ENCODE assay signal across 12 cellular contexts in genomic region chrX:39903937-39904336, GRCh38.
DNase-seq lines count a peak whose midpoint lies in the region; ATAC-seq, FAIRE-seq and TF ChIP-seq lines count a peak whose summit lies in the region.
"Had no signal": no experiment of that assay in that cellular context is flagged by ENCODE, and none has a peak within 500 bp of the region (broad histone marks: within the 10 kb centered on the region; RNA-seq: fewer than 3 reads in every experiment).

No MANE protein-coding gene starts in this region.

- H3K27ac Mint-ChIP-seq in activated CD8-positive, alpha-beta T cell treated with anti-CD3 and anti-CD28 coated beads for 36 hours = no peak overlapping the region
- no peak overlapping the region for H3K27ac Mint-ChIP-seq in activated CD8-positive, alpha-beta T cell treated with anti-CD3 and anti-CD28 coated beads, Interleukin-2, amount 10 ng/mL, durations not matched to agents 7 days and 5 days
- H3K27ac Mint-ChIP-seq in HFFc6 (peak overlapping the region; percentile 80; the same call in 1 of the 2 replicates), astrocyte (ENCODE audit: unreplicated experiment) (no peak overlapping the region)

- no peak overlapping the region for H3K9ac ChIP-seq in astrocyte (ENCODE audit: low read length)

- POLR2A ChIA-PET in activated CD8-positive, alpha-beta T cell treated with anti-CD3 and anti-CD28 coated beads for 36 hours (lab: Charles Lee) = no interaction called here
- POLR2A ChIA-PET in activated CD8-positive, alpha-beta T cell treated with anti-CD3 and anti-CD28 coated beads, Interleukin-2, amount 10 ng/mL, durations not matched to agents 7 days and 5 days (lab: Charles Lee) = no interaction called here

- intact Hi-C loops in activated CD8-positive, alpha-beta T cell treated with anti-CD3 and anti-CD28 coated beads for 36 hours (cut with micrococcal nuclease) = no loop called here

- no peaks in the 10 kb centered on the region for H3K36me3 Mint-ChIP-seq in activated CD8-positive, alpha-beta T cell treated with anti-CD3 and anti-CD28 coated beads for 36 hours (ENCODE audit: low read depth)
- H3K36me3 Mint-ChIP-seq in activated CD8-positive, alpha-beta T cell treated with anti-CD3 and anti-CD28 coated beads, Interleukin-2, amount 10 ng/mL, durations not matched to agents 7 days and 5 days (ENCODE audit: low read depth) = no peaks in the 10 kb centered on the region
- H3K36me3 Mint-ChIP-seq in HFFc6 (ENCODE audit: low read depth) (no peaks in the 10 kb centered on the region), astrocyte (ENCODE audit: low read depth, unreplicated experiment) (no peaks in the 10 kb centered on the region)

- peak; percentile 34 for DNase-seq in activated CD8-positive, alpha-beta T cell treated with anti-CD3 and anti-CD28 coated beads for 36 hours
- no peak for DNase-seq in activated CD8-positive, alpha-beta T cell treated with anti-CD3 and anti-CD28 coated beads, Interleukin-2, amount 10 ng/mL, durations not matched to agents 7 days and 5 days
- DNase-seq in HFFc6 (peak; percentile 56), astrocyte (ENCODE audit: low read depth) (peak; percentile 56), renal cortical epithelial cell (ENCODE audit: low read depth) (peak; percentile 54), SKM-1 (lab: John Stamatoyannopoulos, UW; ENCODE audit: unreplicated experiment) (no peak)
- DNase-seq: cerebellar nuclear complex, DMS79 treated with DMSO at 0.1 percent for 48 hours, Peyer's patch, thyroid gland had no signal

- FAIRE-seq in astrocyte (lab: Jason Lieb, UNC) = peak; percentile 85

- peaks cover 18% of the 10 kb centered on the region for H3K4me1 Mint-ChIP-seq in activated CD8-positive, alpha-beta T cell treated with anti-CD3 and anti-CD28 coated beads for 36 hours (ENCODE audit: low read depth)
- H3K4me1 Mint-ChIP-seq in activated CD8-positive, alpha-beta T cell treated with anti-CD3 and anti-CD28 coated beads, Interleukin-2, amount 10 ng/mL, durations not matched to agents 7 days and 5 days (ENCODE audit: low read depth) = peaks cover 2% of the 10 kb centered on the region
- peaks cover 54% of the 10 kb centered on the region for H3K4me1 Mint-ChIP-seq in HFFc6 (ENCODE audit: low read depth)
- peaks cover 26% of the 10 kb centered on the region for H3K4me1 Mint-ChIP-seq in astrocyte (ENCODE audit: low read depth, unreplicated experiment)

- peak; percentile 67 for ATAC-seq in activated CD8-positive, alpha-beta T cell treated with anti-CD3 and anti-CD28 coated beads for 36 hours
- ATAC-seq in activated CD8-positive, alpha-beta T cell treated with anti-CD3 and anti-CD28 coated beads, Interleukin-2, amount 10 ng/mL, durations not matched to agents 7 days and 5 days = no peak
- no peak for ATAC-seq in HG02642 (IDR thresholded peaks at IDR 0.05; ENCODE audit: poor library complexity, unreplicated experiment)
- ATAC-seq in GM21528 (IDR thresholded peaks at IDR 0.05; ENCODE audit: low FRiP score, unreplicated experiment) = no peak

- CTCF ChIA-PET in activated CD8-positive, alpha-beta T cell treated with anti-CD3 and anti-CD28 coated beads for 36 hours (lab: Charles Lee) = no interaction called here
- CTCF ChIA-PET in activated CD8-positive, alpha-beta T cell treated with anti-CD3 and anti-CD28 coated beads, Interleukin-2, amount 10 ng/mL, durations not matched to agents 7 days and 5 days (lab: Charles Lee) = no interaction called here

- H3K36me3 ChIP-seq in astrocyte (ENCODE audit: insufficient read depth, low read length) = no peaks in the 10 kb centered on the region
- H3K36me3 ChIP-seq: Peyer's patch, thyroid gland had no signal

- H3K4me3 ChIP-seq in astrocyte (ENCODE audit: insufficient read depth, low read depth, low read length) = no peak overlapping the region
- H3K4me3 ChIP-seq: Peyer's patch, thyroid gland had no signal

- H3K4me1 ChIP-seq in astrocyte (ENCODE audit: insufficient read depth, low read length) = peaks cover 37% of the 10 kb centered on the region

- H3K27ac ChIP-seq in astrocyte (ENCODE audit: low read depth, low read length) = no peak overlapping the region
- H3K27ac ChIP-seq: Peyer's patch had no signal

- H3K9me3 ChIP-seq in astrocyte (ENCODE audit: insufficient read depth, low read depth, low read length) = no peaks in the 10 kb centered on the region
- H3K9me3 ChIP-seq: Peyer's patch, thyroid gland had no signal

- H3K4me3 Mint-ChIP-seq in activated CD8-positive, alpha-beta T cell treated with anti-CD3 and anti-CD28 coated beads for 36 hours = no peak overlapping the region
- H3K4me3 Mint-ChIP-seq in activated CD8-positive, alpha-beta T cell treated with anti-CD3 and anti-CD28 coated beads, Interleukin-2, amount 10 ng/mL, durations not matched to agents 7 days and 5 days = no peak overlapping the region
- H3K4me3 Mint-ChIP-seq in HFFc6 (no peak overlapping the region), astrocyte (ENCODE audit: unreplicated experiment) (no peak overlapping the region)

- no peaks in the 10 kb centered on the region for H3K9me3 Mint-ChIP-seq in activated CD8-positive, alpha-beta T cell treated with anti-CD3 and anti-CD28 coated beads for 36 hours
- H3K9me3 Mint-ChIP-seq in activated CD8-positive, alpha-beta T cell treated with anti-CD3 and anti-CD28 coated beads, Interleukin-2, amount 10 ng/mL, durations not matched to agents 7 days and 5 days (ENCODE audit: insufficient read depth) = no peaks in the 10 kb centered on the region
- H3K9me3 Mint-ChIP-seq in HFFc6 (no peaks in the 10 kb centered on the region), astrocyte (ENCODE audit: unreplicated experiment) (no peaks in the 10 kb centered on the region)

- no peak for TF ChIP-seq CTCF in activated CD8-positive, alpha-beta T cell treated with anti-CD3 and anti-CD28 coated beads for 36 hours (IDR thresholded peaks at IDR 0.05)
- TF ChIP-seq CTCF in HFFc6 (IDR thresholded peaks at IDR 0.05) (no peak), astrocyte (IDR thresholded peaks at IDR 0.05; ENCODE audit: insufficient read depth, low read depth, low read length) (no peak)

- no peaks in the 10 kb centered on the region for H3K27me3 ChIP-seq in astrocyte (ENCODE audit: insufficient read depth, low read length)
- H3K27me3 ChIP-seq: Peyer's patch, thyroid gland had no signal

- H3K4me2 ChIP-seq in astrocyte (ENCODE audit: low read length) = no peak overlapping the region

- no peaks in the 10 kb centered on the region for H4K20me1 ChIP-seq in astrocyte (ENCODE audit: insufficient read depth, low read length)

- no peaks in the 10 kb centered on the region for H3K79me2 ChIP-seq in astrocyte (ENCODE audit: insufficient read depth, low read length)

- no peaks in the 10 kb centered on the region for H3K27me3 Mint-ChIP-seq in activated CD8-positive, alpha-beta T cell treated with anti-CD3 and anti-CD28 coated beads for 36 hours
- peaks cover 7% of the 10 kb centered on the region for H3K27me3 Mint-ChIP-seq in activated CD8-positive, alpha-beta T cell treated with anti-CD3 and anti-CD28 coated beads, Interleukin-2, amount 10 ng/mL, durations not matched to agents 7 days and 5 days (ENCODE audit: low read depth)
- H3K27me3 Mint-ChIP-seq in HFFc6 (ENCODE audit: insufficient read depth) = no peaks in the 10 kb centered on the region; the same call in 1 of the 2 replicates
- H3K27me3 Mint-ChIP-seq in astrocyte (ENCODE audit: low read depth, unreplicated experiment) = peaks cover 4% of the 10 kb centered on the region

- no peak overlapping the region for H2AFZ ChIP-seq in astrocyte (ENCODE audit: low read depth, low read length)

Comparison
In these comparisons a context has a peak if more than half of its experiments do, and no peak if none do; other contexts are left out.
1. DNase-seq: peak in activated CD8-positive, alpha-beta T cell treated with anti-CD3 and anti-CD28 coated beads for 36 hours (single experiment), HFFc6 (single experiment), astrocyte (single experiment) and renal cortical epithelial cell (single experiment); none in activated CD8-positive, alpha-beta T cell treated with anti-CD3 and anti-CD28 coated beads, Interleukin-2, amount 10 ng/mL, durations not matched to agents 7 days and 5 days (single experiment) and SKM-1 (single experiment).